8 cellular contexts compared by ENCODE assay signal in the genomic region with DNA sequence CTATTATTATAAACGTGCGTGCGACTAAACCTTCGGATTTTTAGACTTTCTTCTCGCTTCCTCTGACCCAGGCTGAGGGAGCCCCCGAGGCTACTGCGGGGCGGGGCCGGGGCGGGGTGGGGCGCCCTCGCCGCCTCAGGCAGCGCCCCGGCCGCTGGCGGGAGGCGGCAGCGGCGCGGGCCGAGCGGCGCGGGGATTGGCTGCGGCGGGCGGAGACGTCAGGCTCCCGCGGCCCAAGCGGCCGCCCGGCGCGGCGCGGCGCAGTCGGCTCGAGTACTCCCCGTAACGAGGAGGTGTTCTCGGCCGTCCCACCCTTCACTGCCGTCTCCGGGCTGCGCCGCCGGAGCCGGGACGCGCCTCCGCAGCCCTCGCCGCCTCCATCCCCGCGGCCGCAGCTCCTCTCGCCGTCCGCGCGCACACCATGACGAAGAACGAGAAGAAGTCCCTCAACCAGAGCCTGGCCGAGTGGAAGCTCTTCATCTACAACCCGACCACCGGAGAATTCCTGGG. TPM values are rescaled to one million over a fixed set of nuclear protein-coding genes. Genes with fewer than 3 reads are reported as not detected.
DNase-seq lines count a peak whose midpoint lies in the region; TF ChIP-seq lines count a peak whose summit lies in the region.

A gene (plus strand): TSS at position 263 of the 510 bp plus-strand sequence. CDS start 159 bp downstream, at position 422.

- DNase-seq in G401 (ENCODE audit: low spot score) (peak; percentile 81), H4 (ENCODE audit: low spot score) (peak; percentile 74), LNCaP clone FGC (ENCODE audit: low read depth) (no peak), SK-N-DZ (ENCODE audit: low spot score) (peak; percentile 79), germinal center (ENCODE audit: low spot score) (peak; percentile 93), occipital lobe (lab: John Stamatoyannopoulos, UW) (peak; percentile 76), superior temporal gyrus (ENCODE audit: extremely low spot score) (peak; percentile 80)
- peak; percentile 85 for DNase-seq in activated naive CD4-positive, alpha-beta T cell treated with Interleukin-2 at 50 U/mL for 16 hours

- peak within 1 kb of the TSS; percentile 82 for H3K4me3 ChIP-seq in LNCaP clone FGC (ENCODE audit: low read depth, low read length)

- in situ Hi-C loops in G401 (cut with HindIII; ENCODE audit: low sequenced_read_pairs), result no loop called here

- TF ChIP-seq CTCF in LNCaP clone FGC (IDR thresholded peaks at IDR 0.05; ENCODE audit: control insufficient read depth, extremely low read depth, insufficient read depth), result no peak

RNA-seq across cellular contexts. Expression of the gene that starts here (rescaled TPM):
- total RNA-seq in G401 (2014; rRNA removed; shearing (Covaris generic)), result 45.6 and 51.0 TPM in 2 replicates
- 131 and 132 TPM in 2 replicates for total RNA-seq in H4 (2014; rRNA removed; shearing (Covaris generic))
- 71.7 and 79.5 TPM in 2 replicates for polyA plus RNA-seq in SK-N-DZ (2014; cell fraction: cytosol; rRNA removed)
- polyA plus RNA-seq in SK-N-DZ (2014; cell fraction: nucleus; rRNA removed), result 61.3 and 78.9 TPM in 2 replicates
- total RNA-seq in occipital lobe, result 40.7 TPM
